ENCODE assay signal across 9 cellular contexts in genomic region chr19:3506384-3507340, GRCh38. TPM values are rescaled to one million over a fixed set of nuclear protein-coding genes. Genes with fewer than 3 reads are reported as not detected.
DNase-seq lines count a peak whose midpoint lies in the region; ATAC-seq and TF ChIP-seq lines count a peak whose summit lies in the region.
"Had no signal": no experiment of that assay in that cellular context is flagged by ENCODE, and none has a peak within 500 bp of the region (broad histone marks: within the 10 kb centered on the region; RNA-seq: fewer than 3 reads in every experiment).

No MANE protein-coding gene starts in this region.

- H3K27ac Mint-ChIP-seq in CD4-positive, alpha-beta T cell: peak overlapping the region; percentile 95

- peaks cover 55% of the 10 kb centered on the region for H3K79me2 ChIP-seq in PC-3 (ENCODE audit: low read length)

- CTCF ChIA-PET in CD4-positive, alpha-beta T cell (lab: Charles Lee): interaction anchor here (1.0 kb wide), 1 partner anchor 38 kb away, joined by 3 read pairs; no protein-coding TSS in a partner anchor
- CTCF ChIA-PET in PC-3 (lab: Charles Lee): no interaction called here

- ATAC-seq in CD4-positive, alpha-beta T cell (ENCODE audit: poor library complexity): no peak
- ATAC-seq in GM21528 (IDR thresholded peaks at IDR 0.05; ENCODE audit: low FRiP score, unreplicated experiment) (peak; percentile 21), PC-3 (no peak)

- POLR2A ChIA-PET in CD4-positive, alpha-beta T cell (lab: Charles Lee): interaction anchor here (1.0 kb wide), 1 partner anchor 9 kb away, joined by 3 read pairs; no protein-coding TSS in a partner anchor
- POLR2A ChIA-PET in PC-3 (lab: Charles Lee; ENCODE audit: unreplicated experiment): no interaction called here

- peaks cover 35% of the 10 kb centered on the region for H3K36me3 Mint-ChIP-seq in CD4-positive, alpha-beta T cell (ENCODE audit: low read depth)

- peak overlapping the region; percentile 50; the same call in 1 of the 2 replicates for H2AFZ ChIP-seq in PC-3 (ENCODE audit: low read length)

- H3K9me2 ChIP-seq in PC-3 (replicated peaks; ENCODE audit: low read length): no peaks in the 10 kb centered on the region

- no peaks in the 10 kb centered on the region for H3K9me3 Mint-ChIP-seq in CD4-positive, alpha-beta T cell

- H3K9me3 ChIP-seq in CD4-positive, alpha-beta T cell (ENCODE audit: control insufficient read depth, low read length): no peaks in the 10 kb centered on the region
- no peaks in the 10 kb centered on the region for H3K9me3 ChIP-seq in PC-3 (ENCODE audit: low read length)

- peak overlapping the region; percentile 92 for H3K9ac ChIP-seq in PC-3 (ENCODE audit: low read length)

- H3K4me2 ChIP-seq in PC-3 (ENCODE audit: low read length): peak overlapping the region; percentile 81

- 0 out of 2 replicates have a peak, but pooled peaks cover 14% of the 10 kb centered on the region for H4K20me1 ChIP-seq in PC-3 (ENCODE audit: low read length)

- no peaks in the 10 kb centered on the region for H3K27me3 ChIP-seq in CD4-positive, alpha-beta T cell (ENCODE audit: control insufficient read depth, insufficient read depth, low read length)
- H3K27me3 ChIP-seq in PC-3 (ENCODE audit: low read length) (no peaks in the 10 kb centered on the region), brain microvascular endothelial cell (replicated peaks) (no peaks in the 10 kb centered on the region), kidney epithelial cell (ENCODE audit: control insufficient read depth, insufficient read depth, low read length) (no peaks in the 10 kb centered on the region)

- no peak for TF ChIP-seq CTCF in CD4-positive, alpha-beta T cell (IDR thresholded peaks at IDR 0.05)
- TF ChIP-seq CTCF in PC-3 (conservative IDR thresholded peaks at IDR 0.05; ENCODE audit: low read depth, low read length) (no peak), brain microvascular endothelial cell (IDR thresholded peaks at IDR 0.05; ENCODE audit: low read depth, low read length, missing control alignments) (no peak), kidney epithelial cell (IDR thresholded peaks at IDR 0.05; ENCODE audit: insufficient read depth, low read length, poor library complexity, severe bottlenecking) (no peak)

- intact Hi-C loops in CD4-positive, alpha-beta T cell (cut with DNase I, micrococcal nuclease): loop anchor here (1.0 to 10.0 kb wide), 7 partner anchors 41 to 452 kb away; partner anchors contain the start of genes CACTIN (in 1 of the 2), HMG20B (in 1 of the 2), MFSD12 (in 1 of the 2) and TLE5 (in 1 of the 2)
- intact Hi-C loops in PC-3 (cut with micrococcal nuclease): no loop called here

- H3K4me1 ChIP-seq in PC-3 (ENCODE audit: insufficient read depth, low read length): peaks cover 26% of the 10 kb centered on the region

- peak overlapping the region; percentile 91 for H3K4me3 ChIP-seq in PC-3 (ENCODE audit: low read length)
- H3K4me3 ChIP-seq in brain microvascular endothelial cell (ENCODE audit: low read depth, low read length): peak overlapping the region; percentile 78
- H3K4me3 ChIP-seq in kidney epithelial cell (ENCODE audit: low read depth, low read length): peak overlapping the region; percentile 90

- BruUV-seq in PC-3 (replicated peaks; lab: Mats Ljungman, UMichigan): no TSS peak

- no peaks in the 10 kb centered on the region for H3K27me3 Mint-ChIP-seq in CD4-positive, alpha-beta T cell

- peak overlapping the region; percentile 92 for H3K4me3 Mint-ChIP-seq in CD4-positive, alpha-beta T cell

- peak overlapping the region; percentile 50 for H3K27ac ChIP-seq in CD4-positive, alpha-beta T cell (ENCODE audit: low read depth, low read length)
- H3K27ac ChIP-seq in PC-3 (ENCODE audit: low read length): peak overlapping the region; percentile 29; the same call in 1 of the 2 replicates
- H3K27ac ChIP-seq in brain microvascular endothelial cell: peak overlapping the region; percentile 78

- in situ Hi-C loops in brain microvascular endothelial cell (cut with HindIII; ENCODE audit: low pct_ligation_motif_present, low sequenced_read_pairs): no loop called here

- H3F3A ChIP-seq in PC-3 (ENCODE audit: low read length, unreplicated experiment): no peaks in the 10 kb centered on the region

- H3K4me1 Mint-ChIP-seq in CD4-positive, alpha-beta T cell (ENCODE audit: low read depth): peaks cover 44% of the 10 kb centered on the region

- H3K36me3 ChIP-seq in PC-3 (ENCODE audit: low read depth, low read length) (no peaks in the 10 kb centered on the region; the same call in 1 of the 2 replicates), brain microvascular endothelial cell (replicated peaks) (peaks cover 16% of the 10 kb centered on the region), kidney epithelial cell (ENCODE audit: control insufficient read depth, insufficient read depth, low read length) (no peaks in the 10 kb centered on the region)

- DNase-seq in CD4-positive, alpha-beta T cell: peak in 4 of 10 experiments; percentile 12 to 37 (median 18)
- DNase-seq in PC-3 (peak; percentile 7), brain microvascular endothelial cell (peak; percentile 9), kidney epithelial cell (ENCODE audit: low read depth) (no peak), NK-92 (lab: John Stamatoyannopoulos, UW; ENCODE audit: unreplicated experiment) (no peak), HT-29 (ENCODE audit: low spot score) (no peak)
- DNase-seq in stimulated activated CD4-positive, alpha-beta T cell treated with anti-CD3 and anti-CD28 coated beads, Interleukin-4, amount 100 ng/mL, for 24 hours: peak; percentile 16

RNA-seq across cellular contexts. Expression of gene FZR1, which starts 0.6 kb away (rescaled TPM):
- 100 to 1,000 TPM; 109 to 116 TPM for total RNA-seq in CD4-positive, alpha-beta T cell
- total RNA-seq in PC-3 (2014; rRNA removed) (53.6 and 77.9 TPM in 2 replicates), kidney epithelial cell (51.9 and 57.6 TPM in 2 replicates)
- total RNA-seq in HT-29 (2014; rRNA removed; shearing (Covaris generic)): 49.8 and 62.5 TPM in 2 replicates

RNA-seq across cellular contexts. Expression of gene DOHH, which starts 6.2 kb away (rescaled TPM):
- total RNA-seq in CD4-positive, alpha-beta T cell: 1 to 10 TPM; 3.9 to 4.7 TPM
- 51.4 and 58.3 TPM in 2 replicates for total RNA-seq in PC-3 (2014; rRNA removed)
- total RNA-seq in kidney epithelial cell: 32.9 and 33.0 TPM in 2 replicates
- 46.8 and 52.8 TPM in 2 replicates for total RNA-seq in HT-29 (2014; rRNA removed; shearing (Covaris generic))

RNA-seq across cellular contexts. Expression of gene SMIM44, which starts 23.4 kb away (rescaled TPM):
- total RNA-seq in CD4-positive, alpha-beta T cell: not detected
- not detected in 2 replicates for total RNA-seq in PC-3 (2014; rRNA removed)
- 0.62 and 1.2 TPM in 2 replicates for total RNA-seq in kidney epithelial cell
- total RNA-seq in HT-29 (2014; rRNA removed; shearing (Covaris generic)): 0.60 and 1.4 TPM in 2 replicates
- total RNA-seq: HT1080 had no signal

RNA-seq across cellular contexts. Expression of gene SMIM24, which starts 26.3 kb away (rescaled TPM):
- total RNA-seq in CD4-positive, alpha-beta T cell: not detected
- total RNA-seq in PC-3 (2014; rRNA removed) (0.36 and 0.69 TPM in 2 replicates), kidney epithelial cell (8.1 and 14.7 TPM in 2 replicates)
- 0.58 and 2.5 TPM in 2 replicates for total RNA-seq in HT-29 (2014; rRNA removed; shearing (Covaris generic))
- total RNA-seq: HT1080 had no signal

RNA-seq across cellular contexts. Expression of gene TEKTIP1, which starts 32.3 kb away (rescaled TPM):
- 1 to 10 TPM; 5.7 to 6.0 TPM for total RNA-seq in CD4-positive, alpha-beta T cell
- total RNA-seq in PC-3 (2014; rRNA removed) (not detected in 2 replicates), kidney epithelial cell (not detected in 2 replicates)
- not detected in 2 replicates for total RNA-seq in HT-29 (2014; rRNA removed; shearing (Covaris generic))
- total RNA-seq: HT1080 had no signal

Comparison
In these comparisons a context has a peak if more than half of its experiments do, and no peak if none do; other contexts are left out.
1. DNase-seq: peak in PC-3 (single experiment), brain microvascular endothelial cell (single experiment) and stimulated activated CD4-positive, alpha-beta T cell treated with anti-CD3 and anti-CD28 coated beads, Interleukin-4, amount 100 ng/mL, for 24 hours (single experiment); none in kidney epithelial cell (single experiment), NK-92 (single experiment) and HT-29 (single experiment).
2. Peak in every context shown above with its lines, with median percentiles within 50 percentile points of each other: H3K27ac ChIP-seq and H3K4me3 ChIP-seq.